In genomic region chr22:29002603-29003002, GRCh38 we compare ENCODE assay signal across 22 cellular contexts. TPM values are rescaled to one million over a fixed set of nuclear protein-coding genes. Genes with fewer than 3 reads are reported as not detected.
A peak's percentile ranks its signal among the peaks of the same experiment; 100 is the strongest.
DNase-seq lines count a peak whose midpoint lies in the region; ATAC-seq and TF ChIP-seq lines count a peak whose summit lies in the region.
"Had no signal": no experiment of that assay in that cellular context is flagged by ENCODE, and none has a peak within 500 bp of the region (broad histone marks: within the 10 kb centered on the region; RNA-seq: fewer than 3 reads in every experiment).

No MANE protein-coding gene starts in this region.

- H3K27ac ChIP-seq in cardiac muscle cell (peak overlapping the region; percentile 86), SJCRH30 (peak overlapping the region; percentile 69)
- H3K27ac ChIP-seq: sigmoid colon had no signal

- peaks cover 3% of the 10 kb centered on the region for H3K36me3 Mint-ChIP-seq in type B pancreatic cell
- H3K36me3 Mint-ChIP-seq in activated T-cell treated with anti-CD3 and anti-CD28 coated beads, Interleukin-2, amount 50 U/mL, for 4 hours (ENCODE audit: insufficient read depth) = no peaks in the 10 kb centered on the region
- H3K36me3 Mint-ChIP-seq: CD14-positive monocyte had no signal

- ATAC-seq in activated T-cell treated with anti-CD3 and anti-CD28 coated beads, Interleukin-2, amount 50 U/mL, for 4 hours = no peak
- ATAC-seq in GM18867 (IDR thresholded peaks at IDR 0.05; ENCODE audit: unreplicated experiment) = no peak

- DNase-seq in cardiac muscle cell (ENCODE audit: low read depth in 1 of 2, low spot score in 1 of 2) = no peak
- no peak for DNase-seq in cardiac septum (ENCODE audit: low spot score)
- DNase-seq in SJCRH30 = peak; percentile 70 to 79
- DNase-seq in left kidney (ENCODE audit: low read depth, low spot score) = peak; percentile 45
- DNase-seq in type B pancreatic cell (ENCODE audit: extremely low spot score, unreplicated experiment) = no peak
- no peak for DNase-seq in AG20443 (ENCODE audit: low spot score)
- DNase-seq in activated T-cell treated with anti-CD3 and anti-CD28 coated beads, Interleukin-2, amount 50 U/mL, for 4 hours = no peak
- DNase-seq: activated CD4-positive, alpha-beta T cell treated with anti-CD3 and anti-CD28 coated beads, Interleukin-2, amount 50 U/mL, for 1 hour; activated CD8-positive, alpha-beta memory T cell treated with anti-CD3 and anti-CD28 coated beads, Interleukin-2, amount 50 U/mL, for 4 hours; activated effector memory CD4-positive, alpha-beta T cell treated with anti-CD3 and anti-CD28 coated beads, Interleukin-2, amount 50 U/mL, for 16 hours; NCI-H1105 treated with DMSO at 0.1 percent for 48 hours; NCI-H748 treated with DMSO at 0.1 percent for 48 hours; SIG-M5; sigmoid colon; stimulated activated naive CD4-positive, alpha-beta T cell had no signal

- H3K4me3 ChIP-seq in cardiac muscle cell = no peak overlapping the region
- no peak overlapping the region for H3K4me3 ChIP-seq in SJCRH30
- H3K4me3 ChIP-seq: lung, sigmoid colon had no signal

- H3K36me3 ChIP-seq in cardiac muscle cell (no peaks in the 10 kb centered on the region), SJCRH30 (no peaks in the 10 kb centered on the region)
- H3K36me3 ChIP-seq: sigmoid colon had no signal

- no peaks in the 10 kb centered on the region for H3K27me3 Mint-ChIP-seq in type B pancreatic cell
- peaks cover 14% of the 10 kb centered on the region for H3K27me3 Mint-ChIP-seq in activated T-cell treated with anti-CD3 and anti-CD28 coated beads, Interleukin-2, amount 50 U/mL, for 4 hours (ENCODE audit: low read depth)

- peaks cover 4% of the 10 kb centered on the region for H3K9me3 Mint-ChIP-seq in type B pancreatic cell
- H3K9me3 Mint-ChIP-seq in activated T-cell treated with anti-CD3 and anti-CD28 coated beads, Interleukin-2, amount 50 U/mL, for 4 hours = no peaks in the 10 kb centered on the region

- intact Hi-C loops in cardiac septum (cut with DNase I) = loop anchor here (10.0 kb wide), 1 partner anchor 48 kb away; no protein-coding TSS in a partner anchor

- H3K4me1 Mint-ChIP-seq in type B pancreatic cell (ENCODE audit: unreplicated experiment) = peaks cover 51% of the 10 kb centered on the region
- H3K4me1 Mint-ChIP-seq in activated T-cell treated with anti-CD3 and anti-CD28 coated beads, Interleukin-2, amount 50 U/mL, for 4 hours (ENCODE audit: low read depth) = peaks cover 2% of the 10 kb centered on the region

- H3K4me1 ChIP-seq in cardiac muscle cell (ENCODE audit: low read depth) (peaks cover 73% of the 10 kb centered on the region), SJCRH30 (peaks cover 20% of the 10 kb centered on the region; the same call in 1 of the 2 replicates)

- H3K4me3 Mint-ChIP-seq in type B pancreatic cell = peak overlapping the region; percentile 64
- H3K4me3 Mint-ChIP-seq in activated T-cell treated with anti-CD3 and anti-CD28 coated beads, Interleukin-2, amount 50 U/mL, for 4 hours = no peak overlapping the region
- H3K4me3 Mint-ChIP-seq: CD14-positive monocyte had no signal

- TF ChIP-seq CTCF in cardiac muscle cell (IDR thresholded peaks at IDR 0.05; ENCODE audit: low read depth, low read length) = no peak
- no peak for TF ChIP-seq CTCF in type B pancreatic cell (conservative IDR thresholded peaks at IDR 0.05)

- peak overlapping the region; percentile 24 for H3K27ac Mint-ChIP-seq in type B pancreatic cell
- H3K27ac Mint-ChIP-seq: CD14-positive monocyte had no signal

- H3K27me3 ChIP-seq in cardiac muscle cell (no peaks in the 10 kb centered on the region), SJCRH30 (no peaks in the 10 kb centered on the region)
- H3K27me3 ChIP-seq: sigmoid colon had no signal

- no peaks in the 10 kb centered on the region for H3K9me3 ChIP-seq in cardiac muscle cell (ENCODE audit: low read depth)
- no peaks in the 10 kb centered on the region for H3K9me3 ChIP-seq in SJCRH30 (replicated peaks)
- H3K9me3 ChIP-seq: sigmoid colon had no signal

RNA-seq across cellular contexts. Expression of gene C22orf31, which starts 59.0 kb away (rescaled TPM):
- total RNA-seq in cardiac muscle cell (not detected in 2 replicates), cardiac septum (not detected), type B pancreatic cell (ENCODE audit: low replicate concordance) (0.63 TPM in 1 of 2 replicates, not detected in the other)
- polyA plus RNA-seq in cardiac muscle cell = not detected in 2 replicates
- not detected in 2 replicates for total RNA-seq in SJCRH30 (2014; rRNA removed; shearing (Covaris generic))
- not detected for total RNA-seq in activated T-cell treated with anti-CD3 and anti-CD28 coated beads, Interleukin-2, amount 50 U/mL, for 4 hours
- total RNA-seq: H4; LHCN-M2; lung; omental fat pad; sigmoid colon; T-helper 1 cell treated with Interleukin-12 subunit alpha and Interleukin-12 subunit beta and Interleukin-4 antibody, amounts not matched to agents 30 ng/mL and 1 ng/mL, for 36 hours had no signal
- polyA plus RNA-seq: CD14-positive monocyte had no signal

Comparison
In these comparisons a context has a peak if more than half of its experiments do, and no peak if none do; other contexts are left out.
1. DNase-seq: peak in SJCRH30 (2 of 2) and left kidney (single experiment); none in cardiac muscle cell (0 of 2), cardiac septum (single experiment), type B pancreatic cell (single experiment), AG20443 (single experiment) and activated T-cell treated with anti-CD3 and anti-CD28 coated beads, Interleukin-2, amount 50 U/mL, for 4 hours (single experiment).